ENCODE assay signal across 25 cellular contexts in the genomic region with DNA sequence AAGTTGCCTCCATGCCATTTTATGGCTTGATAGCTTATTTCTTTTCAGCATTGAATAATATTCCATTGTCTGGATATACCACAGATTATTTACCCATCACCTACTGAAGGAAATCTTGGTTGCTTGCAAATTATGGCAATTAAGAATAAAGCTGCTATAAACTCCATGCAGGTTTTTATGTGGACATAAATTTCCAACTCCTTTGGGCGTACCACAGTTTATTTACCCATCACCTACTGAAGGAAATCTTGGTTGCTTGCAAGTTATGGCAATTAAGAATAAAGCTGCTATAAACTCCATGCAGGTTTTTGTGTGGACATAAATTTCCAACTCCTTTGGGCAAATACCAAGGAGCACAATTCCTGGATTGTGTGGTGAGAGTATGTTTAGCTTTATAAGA. TPM values are rescaled to one million over a fixed set of nuclear protein-coding genes. Genes with fewer than 3 reads are reported as not detected.
DNase-seq lines count a peak whose midpoint lies in the region; ATAC-seq and TF ChIP-seq lines count a peak whose summit lies in the region.
"Had no signal": no experiment of that assay in that cellular context is flagged by ENCODE, and none has a peak within 500 bp of the region (broad histone marks: within the 10 kb centered on the region; RNA-seq: fewer than 3 reads in every experiment).

No MANE protein-coding gene starts in this region.

- no peak for TF ChIP-seq CTCF in colonic mucosa (IDR thresholded peaks at IDR 0.05)

- H3K9me3 ChIP-seq in colonic mucosa: no peaks in the 10 kb centered on the region
- H3K9me3 ChIP-seq in effector memory CD4-positive, alpha-beta T cell (ENCODE audit: control insufficient read depth, low read length): no peaks in the 10 kb centered on the region
- H3K9me3 ChIP-seq: BE2C, BLaER1 had no signal

- H3K4me3 ChIP-seq in colonic mucosa: no peak overlapping the region
- no peak overlapping the region for H3K4me3 ChIP-seq in effector memory CD4-positive, alpha-beta T cell (ENCODE audit: insufficient read depth, low read depth, low read length, poor library complexity, severe bottlenecking)
- H3K4me3 ChIP-seq: BLaER1, GM12878 had no signal

- no peaks in the 10 kb centered on the region for H3K36me3 ChIP-seq in colonic mucosa
- H3K36me3 ChIP-seq in effector memory CD4-positive, alpha-beta T cell (ENCODE audit: control insufficient read depth, insufficient read depth, low read length): no peaks in the 10 kb centered on the region
- H3K36me3 ChIP-seq: BE2C, BLaER1 had no signal

- H3K4me1 Mint-ChIP-seq in stimulated activated naive B cell treated with anti-CD40 and anti-IgM and Interleukin-4, amounts not matched to agents 10 μg/mL and 1 μg/mL and 100 μg/mL, for 72 hours: peaks cover 7 to 17% of the 10 kb centered on the region in 2 donors
- peaks cover 7 to 11% of the 10 kb centered on the region in 2 donors for H3K4me1 Mint-ChIP-seq in natural killer cell treated with Interleukin-12 subunit alpha and Interleukin-12 subunit beta and Interleukin-15 and Interleukin-18, amount 100 ng/mL, for 72 hours (ENCODE audit: low read depth in 2 of 2)

- no peaks in the 10 kb centered on the region for H3K4me1 ChIP-seq in colonic mucosa
- peaks cover 3% of the 10 kb centered on the region for H3K4me1 ChIP-seq in effector memory CD4-positive, alpha-beta T cell (ENCODE audit: control insufficient read depth, insufficient read depth, low read length, poor library complexity, severe bottlenecking)
- H3K4me1 ChIP-seq: BE2C had no signal

- H3K4me3 Mint-ChIP-seq in stimulated activated naive B cell treated with anti-CD40 and anti-IgM and Interleukin-4, amounts not matched to agents 10 μg/mL and 1 μg/mL and 100 μg/mL, for 72 hours: no peak overlapping the region
- no peak overlapping the region for H3K4me3 Mint-ChIP-seq in natural killer cell treated with Interleukin-12 subunit alpha and Interleukin-12 subunit beta and Interleukin-15 and Interleukin-18, amount 100 ng/mL, for 72 hours
- H3K4me3 Mint-ChIP-seq: CD4-positive, alpha-beta memory T cell; CD4-positive, CD25-positive, alpha-beta regulatory T cell had no signal

- DNase-seq in colonic mucosa (no peak), left colon (no peak), superior temporal gyrus (ENCODE audit: extremely low spot score) (peak; percentile 2)
- DNase-seq in effector memory CD4-positive, alpha-beta T cell: no peak
- no peak for DNase-seq in stimulated activated naive B cell treated with anti-CD40 and anti-IgM and Interleukin-4, amounts not matched to agents 10 μg/mL and 1 μg/mL and 100 μg/mL, for 72 hours
- no peak for DNase-seq in natural killer cell treated with Interleukin-12 subunit alpha and Interleukin-12 subunit beta and Interleukin-15 and Interleukin-18, amount 100 ng/mL, for 72 hours (ENCODE audit: low spot score)
- DNase-seq: 8988T; ACHN; BE2C; C1 segment of cervical spinal cord; CD4-positive, alpha-beta memory T cell; CD4-positive, CD25-positive, alpha-beta regulatory T cell; CD8-positive, alpha-beta memory T cell; COR-L47; DMS 273 treated with DMSO at 0.1 percent for 48 hours; DMS153; DMS53; DMS79; DND-41; EL; GDM1 had no signal

- intact Hi-C loops in colonic mucosa (cut with DNase I): loop anchor here (10.0 kb wide), 2 partner anchors 86 to 184 kb away; a partner anchor contains a TSS
- intact Hi-C loops in left colon (cut with DNase I, micrococcal nuclease): no loop called here

- no peak overlapping the region for H3K9ac ChIP-seq in colonic mucosa (ENCODE audit: low read depth in 2 of 2, low read length in 2 of 2)
- H3K9ac ChIP-seq: BLaER1 had no signal

- peaks cover 22 to 48% of the 10 kb centered on the region in 2 donors for H3K27me3 Mint-ChIP-seq in stimulated activated naive B cell treated with anti-CD40 and anti-IgM and Interleukin-4, amounts not matched to agents 10 μg/mL and 1 μg/mL and 100 μg/mL, for 72 hours
- peaks cover 26 to 34% of the 10 kb centered on the region in 2 donors for H3K27me3 Mint-ChIP-seq in natural killer cell treated with Interleukin-12 subunit alpha and Interleukin-12 subunit beta and Interleukin-15 and Interleukin-18, amount 100 ng/mL, for 72 hours

- peak; percentile 71 for ATAC-seq in left colon
- no peak for ATAC-seq in stimulated activated naive B cell treated with anti-CD40 and anti-IgM and Interleukin-4, amounts not matched to agents 10 μg/mL and 1 μg/mL and 100 μg/mL, for 72 hours (replicated peaks)
- no peak for ATAC-seq in natural killer cell treated with Interleukin-12 subunit alpha and Interleukin-12 subunit beta and Interleukin-15 and Interleukin-18, amount 100 ng/mL, for 72 hours
- ATAC-seq: GM12878 had no signal

- no peaks in the 10 kb centered on the region for H3K36me3 Mint-ChIP-seq in stimulated activated naive B cell treated with anti-CD40 and anti-IgM and Interleukin-4, amounts not matched to agents 10 μg/mL and 1 μg/mL and 100 μg/mL, for 72 hours
- H3K36me3 Mint-ChIP-seq in natural killer cell treated with Interleukin-12 subunit alpha and Interleukin-12 subunit beta and Interleukin-15 and Interleukin-18, amount 100 ng/mL, for 72 hours: no peaks in the 10 kb centered on the region
- H3K36me3 Mint-ChIP-seq: CD14-positive monocyte; CD4-positive, alpha-beta memory T cell; CD4-positive, CD25-positive, alpha-beta regulatory T cell had no signal

- no peak overlapping the region for H3K27ac Mint-ChIP-seq in stimulated activated naive B cell treated with anti-CD40 and anti-IgM and Interleukin-4, amounts not matched to agents 10 μg/mL and 1 μg/mL and 100 μg/mL, for 72 hours
- no peak overlapping the region for H3K27ac Mint-ChIP-seq in natural killer cell treated with Interleukin-12 subunit alpha and Interleukin-12 subunit beta and Interleukin-15 and Interleukin-18, amount 100 ng/mL, for 72 hours
- H3K27ac Mint-ChIP-seq: CD14-positive monocyte; CD4-positive, alpha-beta memory T cell; CD8-positive, alpha-beta memory T cell had no signal

- no peaks in the 10 kb centered on the region for H3K27me3 ChIP-seq in colonic mucosa
- H3K27me3 ChIP-seq in effector memory CD4-positive, alpha-beta T cell (replicated peaks; ENCODE audit: control insufficient read depth, insufficient read depth, low read length, poor library complexity, severe bottlenecking): peaks cover 2% of the 10 kb centered on the region

- no peaks in the 10 kb centered on the region for H3K9me3 Mint-ChIP-seq in stimulated activated naive B cell treated with anti-CD40 and anti-IgM and Interleukin-4, amounts not matched to agents 10 μg/mL and 1 μg/mL and 100 μg/mL, for 72 hours
- no peaks in the 10 kb centered on the region for H3K9me3 Mint-ChIP-seq in natural killer cell treated with Interleukin-12 subunit alpha and Interleukin-12 subunit beta and Interleukin-15 and Interleukin-18, amount 100 ng/mL, for 72 hours
- H3K9me3 Mint-ChIP-seq: CD14-positive monocyte; CD4-positive, alpha-beta memory T cell; CD8-positive, alpha-beta memory T cell had no signal

- H3K27ac ChIP-seq in colonic mucosa: peak overlapping the region; percentile 18
- H3K27ac ChIP-seq in effector memory CD4-positive, alpha-beta T cell (ENCODE audit: insufficient read depth, low read length, poor library complexity, severe bottlenecking): no peak overlapping the region
- H3K27ac ChIP-seq: BLaER1 had no signal

RNA-seq across cellular contexts. Expression of a gene that starts 12.6 kb away (rescaled TPM):
- total RNA-seq in colonic mucosa (10 to 100 TPM; 47.1 to 63.1 TPM), left colon (10 to 100 TPM; 54.0 to 63.2 TPM)
- total RNA-seq in natural killer cell treated with Interleukin-12 subunit alpha and Interleukin-12 subunit beta and Interleukin-15 and Interleukin-18, amount 100 ng/mL, for 72 hours: 1 to 10 TPM; 1.2 to 1.9 TPM

RNA-seq across cellular contexts. Expression of a gene that starts 32.0 kb away (rescaled TPM):
- total RNA-seq in colonic mucosa (10 to 100 TPM in 1 of 2 donors, 1 to 10 TPM in 1; 6.9 to 11.3 TPM), left colon (10 to 100 TPM in 1 of 2 donors, 1 to 10 TPM in 1; 5.0 to 10.3 TPM)
- total RNA-seq in natural killer cell treated with Interleukin-12 subunit alpha and Interleukin-12 subunit beta and Interleukin-15 and Interleukin-18, amount 100 ng/mL, for 72 hours: 10 to 100 TPM in 1 of 2 donors, 1 to 10 TPM in 1; 7.1 to 14.7 TPM
- total RNA-seq: A673 had no signal

Comparison
In these comparisons a context has a peak if more than half of its experiments do, and no peak if none do; other contexts are left out.
1. RNA of a gene that starts 12.6 kb away (total RNA-seq): 54.0 to 63.2 TPM in left colon and 47.1 to 63.1 TPM in colonic mucosa; 1.2 to 1.9 TPM in natural killer cell treated with Interleukin-12 subunit alpha and Interleukin-12 subunit beta and Interleukin-15 and Interleukin-18, amount 100 ng/mL, for 72 hours; every median in the first group is over 10 times any median in the second.